In genomic region chr19:50537769-50538230, GRCh38 we compare ENCODE assay signal across 1 cellular context.
A peak's percentile ranks its signal among the peaks of the same experiment; 100 is the strongest.
TF ChIP-seq lines count a peak whose summit lies in the region.

No MANE protein-coding gene starts in this region.

TF ChIP-seq in GM12878, 131 proteins besides CTCF, POLR2A, EP300 and RAD21 (continued from another document):
- TF ChIP-seq SKIL (IDR thresholded peaks at IDR 0.05; ENCODE audit: low read depth, poor library complexity, severe bottlenecking) (no peak), POLR2AphosphoS5 (IDR thresholded peaks at IDR 0.05; ENCODE audit: low read length) (no peak), FOS (IDR thresholded peaks at IDR 0.05; ENCODE audit: borderline replicate concordance, extremely low read depth, insufficient read length) (no peak), CHD1 (IDR thresholded peaks at IDR 0.05; ENCODE audit: low read depth, low read length) (no peak), RELA (IDR thresholded peaks at IDR 0.05; ENCODE audit: borderline replicate concordance, partially characterized antibody) (no peak), PML (IDR thresholded peaks at IDR 0.05; ENCODE audit: low read length) (no peak), MLLT1 (IDR thresholded peaks at IDR 0.05) (0 out of 2 replicates have a peak, but pooled peaks have one; percentile 15), HDGF (IDR thresholded peaks at IDR 0.05) (no peak), NKRF (conservative IDR thresholded peaks at IDR 0.05) (no peak)
- TF ChIP-seq, protein P1, sequence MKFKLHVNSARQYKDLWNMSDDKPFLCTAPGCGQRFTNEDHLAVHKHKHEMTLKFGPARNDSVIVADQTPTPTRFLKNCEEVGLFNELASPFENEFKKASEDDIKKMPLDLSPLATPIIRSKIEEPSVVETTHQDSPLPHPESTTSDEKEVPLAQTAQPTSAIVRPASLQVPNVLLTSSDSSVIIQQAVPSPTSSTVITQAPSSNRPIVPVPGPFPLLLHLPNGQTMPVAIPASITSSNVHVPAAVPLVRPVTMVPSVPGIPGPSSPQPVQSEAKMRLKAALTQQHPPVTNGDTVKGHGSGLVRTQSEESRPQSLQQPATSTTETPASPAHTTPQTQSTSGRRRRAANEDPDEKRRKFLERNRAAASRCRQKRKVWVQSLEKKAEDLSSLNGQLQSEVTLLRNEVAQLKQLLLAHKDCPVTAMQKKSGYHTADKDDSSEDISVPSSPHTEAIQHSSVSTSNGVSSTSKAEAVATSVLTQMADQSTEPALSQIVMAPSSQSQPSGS (IDR thresholded peaks at IDR 0.05; ENCODE audit: low read length), result no peak
- TF ChIP-seq, protein P2, sequence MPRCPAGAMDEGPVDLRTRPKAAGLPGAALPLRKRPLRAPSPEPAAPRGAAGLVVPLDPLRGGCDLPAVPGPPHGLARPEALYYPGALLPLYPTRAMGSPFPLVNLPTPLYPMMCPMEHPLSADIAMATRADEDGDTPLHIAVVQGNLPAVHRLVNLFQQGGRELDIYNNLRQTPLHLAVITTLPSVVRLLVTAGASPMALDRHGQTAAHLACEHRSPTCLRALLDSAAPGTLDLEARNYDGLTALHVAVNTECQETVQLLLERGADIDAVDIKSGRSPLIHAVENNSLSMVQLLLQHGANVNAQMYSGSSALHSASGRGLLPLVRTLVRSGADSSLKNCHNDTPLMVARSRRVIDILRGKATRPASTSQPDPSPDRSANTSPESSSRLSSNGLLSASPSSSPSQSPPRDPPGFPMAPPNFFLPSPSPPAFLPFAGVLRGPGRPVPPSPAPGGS (IDR thresholded peaks at IDR 0.05; ENCODE audit: borderline replicate concordance, insufficient read depth, low read depth, low read length, poor library complexity, severe bottlenecking), result no peak
- TF ChIP-seq, protein P3, sequence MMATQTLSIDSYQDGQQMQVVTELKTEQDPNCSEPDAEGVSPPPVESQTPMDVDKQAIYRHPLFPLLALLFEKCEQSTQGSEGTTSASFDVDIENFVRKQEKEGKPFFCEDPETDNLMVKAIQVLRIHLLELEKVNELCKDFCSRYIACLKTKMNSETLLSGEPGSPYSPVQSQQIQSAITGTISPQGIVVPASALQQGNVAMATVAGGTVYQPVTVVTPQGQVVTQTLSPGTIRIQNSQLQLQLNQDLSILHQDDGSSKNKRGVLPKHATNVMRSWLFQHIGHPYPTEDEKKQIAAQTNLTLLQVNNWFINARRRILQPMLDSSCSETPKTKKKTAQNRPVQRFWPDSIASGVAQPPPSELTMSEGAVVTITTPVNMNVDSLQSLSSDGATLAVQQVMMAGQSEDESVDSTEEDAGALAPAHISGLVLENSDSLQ (IDR thresholded peaks at IDR 0.05), result 0 out of 2 replicates have a peak, but pooled peaks have one; percentile 5
